Comparison of ENCODE assay signal across 12 cellular contexts in the genomic region with DNA sequence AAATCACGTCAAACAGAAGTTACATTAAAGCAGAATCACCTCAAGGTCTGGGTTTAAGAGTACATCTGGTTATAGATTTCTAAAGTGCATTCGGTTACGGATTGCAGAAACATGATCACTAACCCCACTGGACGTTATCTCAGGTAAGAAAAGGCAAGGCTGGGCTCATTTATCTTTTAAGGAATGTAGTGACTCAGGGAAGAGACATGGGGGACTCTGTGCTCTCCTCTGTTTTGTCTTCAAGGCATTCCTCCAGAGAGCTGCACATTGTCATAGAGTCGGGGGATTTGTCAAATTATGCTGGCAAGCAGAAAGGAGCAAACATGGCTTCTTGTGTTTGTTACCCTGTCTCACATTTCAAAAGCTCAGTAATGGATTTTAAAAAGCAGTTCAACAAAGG.
"Had no signal": no experiment of that assay in that cellular context is flagged by ENCODE, and none has a peak within 500 bp of the region (broad histone marks: within the 10 kb centered on the region; RNA-seq: fewer than 3 reads in every experiment).

No MANE protein-coding gene starts in this region.

- H3K4me1 Mint-ChIP-seq: activated B cell treated with CpG ODN at 0.5 μM for 24 hours had no signal

- H3K27me3 Mint-ChIP-seq: activated B cell treated with CpG ODN at 0.5 μM for 24 hours; activated CD4-positive, alpha-beta T cell treated with anti-CD3 and anti-CD28 coated beads, Interleukin-2, amount 10 ng/mL, durations not matched to agents 7 days and 5 days; activated naive CD8-positive, alpha-beta T cell; memory B cell had no signal

- H3K9me3 ChIP-seq: esophagus muscularis mucosa, tibial nerve had no signal

- H3K4me3 ChIP-seq: esophagus muscularis mucosa, left ventricle myocardium inferior, skin epidermis, tibial nerve had no signal

- H3K9me3 Mint-ChIP-seq: activated B cell treated with CpG ODN at 0.5 μM for 24 hours; activated T-helper 2 cell treated with anti-CD3 and anti-CD28 coated beads, Interferon-gamma antibody, Interleukin-2, Interleukin-4, amounts not matched to agents 10 μg/mL and 5 μg/mL and 100 μg/mL, durations not matched to agents 14 hours and 24 hours and 36 hours; memory B cell; neural crest cell; T-helper 1 cell treated with Interleukin-12 subunit alpha and Interleukin-12 subunit beta and Interleukin-4 antibody, amounts not matched to agents 30 μg/mL and 1 μg/mL, for 36 hours had no signal

- H3K27ac ChIP-seq: esophagus muscularis mucosa, left ventricle myocardium inferior, skin epidermis, tibial nerve had no signal

- H3K4me3 Mint-ChIP-seq: activated B cell treated with CpG ODN at 0.5 μM for 24 hours; activated CD4-positive, alpha-beta T cell treated with anti-CD3 and anti-CD28 coated beads, Interleukin-2, amount 10 ng/mL, durations not matched to agents 7 days and 5 days; activated naive CD8-positive, alpha-beta T cell; memory B cell; neural crest cell; T-helper 1 cell treated with Interleukin-12 subunit alpha and Interleukin-12 subunit beta and Interleukin-4 antibody, amounts not matched to agents 30 μg/mL and 1 μg/mL, for 36 hours had no signal

- DNase-seq: activated B cell treated with CpG ODN at 0.5 μM for 24 hours; activated CD4-positive, alpha-beta T cell treated with anti-CD3 and anti-CD28 coated beads, Interleukin-2, amount 10 ng/mL, durations not matched to agents 7 days and 5 days; activated CD8-positive, alpha-beta memory T cell treated with anti-CD3 and anti-CD28 coated beads for 24 hours; left ventricle myocardium inferior had no signal

- H3K27me3 ChIP-seq: esophagus muscularis mucosa, tibial nerve had no signal

- H3K27ac Mint-ChIP-seq: activated B cell treated with CpG ODN at 0.5 μM for 24 hours; activated CD4-positive, alpha-beta T cell treated with anti-CD3 and anti-CD28 coated beads, Interleukin-2, amount 10 ng/mL, durations not matched to agents 7 days and 5 days; activated naive CD8-positive, alpha-beta T cell; activated T-helper 2 cell treated with anti-CD3 and anti-CD28 coated beads, Interferon-gamma antibody, Interleukin-2, Interleukin-4, amounts not matched to agents 10 μg/mL and 5 μg/mL and 100 μg/mL, durations not matched to agents 14 hours and 24 hours and 36 hours; memory B cell; T-helper 1 cell treated with Interleukin-12 subunit alpha and Interleukin-12 subunit beta and Interleukin-4 antibody, amounts not matched to agents 30 μg/mL and 1 μg/mL, for 36 hours had no signal
